In the genomic region with DNA sequence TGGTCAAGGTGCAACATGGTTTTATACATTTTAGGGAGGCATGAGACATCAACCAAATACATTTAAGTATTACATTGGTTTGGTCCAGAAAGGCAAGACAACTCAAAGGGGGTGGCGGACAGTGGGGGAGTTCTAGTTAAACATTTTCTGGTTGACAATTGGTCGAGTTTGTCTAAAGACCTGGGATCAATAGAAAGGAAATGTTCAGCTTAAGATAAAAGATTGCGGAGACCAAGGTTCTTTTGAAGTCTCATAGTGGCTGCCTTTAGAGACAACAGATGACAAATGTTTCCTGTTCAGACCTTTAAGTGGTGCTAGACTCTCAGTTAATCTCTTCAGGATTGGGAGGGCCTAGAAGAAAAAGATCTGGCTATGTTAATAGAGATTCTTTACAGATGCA, we compare ENCODE assay signal across 19 cellular contexts. TPM values are rescaled to one million over a fixed set of nuclear protein-coding genes. Genes with fewer than 3 reads are reported as not detected.
DNase-seq lines count a peak whose midpoint lies in the region; ATAC-seq and TF ChIP-seq lines count a peak whose summit lies in the region.
"Had no signal": no experiment of that assay in that cellular context is flagged by ENCODE, and none has a peak within 500 bp of the region (broad histone marks: within the 10 kb centered on the region; RNA-seq: fewer than 3 reads in every experiment).

No MANE protein-coding gene starts in this region.

- POLR2A ChIA-PET in CD4-positive, alpha-beta T cell (lab: Charles Lee): interaction anchor here (0.9 to 1.5 kb wide), 3 partner anchors 45 to 156 kb away, joined by 3 to 5 read pairs (median 3); a partner anchor contains a TSS

- CTCF ChIA-PET in CD4-positive, alpha-beta T cell (lab: Charles Lee): interaction anchor here (0.8 kb wide), 1 partner anchor 61 kb away, joined by 4 read pairs; no protein-coding TSS in a partner anchor

- no peak overlapping the region for H3K4me3 ChIP-seq in endodermal cell (ENCODE audit: low read length)
- no peak overlapping the region for H3K4me3 ChIP-seq in vagina
- H3K4me3 ChIP-seq: MG63, tibial artery had no signal

- H3K9me3 ChIP-seq in CD4-positive, alpha-beta T cell (ENCODE audit: control insufficient read depth, low read length): no peaks in the 10 kb centered on the region
- H3K9me3 ChIP-seq in T-helper 17 cell (ENCODE audit: control insufficient read depth, low read length, poor library complexity, severe bottlenecking) (no peaks in the 10 kb centered on the region), endodermal cell (ENCODE audit: control insufficient read depth, low read length) (peaks cover 45% of the 10 kb centered on the region), vagina (no peaks in the 10 kb centered on the region)
- H3K9me3 ChIP-seq: BE2C, MG63, tibial artery had no signal

- no peak overlapping the region for H3K27ac ChIP-seq in CD4-positive, alpha-beta T cell (ENCODE audit: low read depth, low read length)
- H3K27ac ChIP-seq in endodermal cell (ENCODE audit: low read depth, low read length): no peak overlapping the region
- no peak overlapping the region for H3K27ac ChIP-seq in vagina
- H3K27ac ChIP-seq: tibial artery had no signal

- no peaks in the 10 kb centered on the region for H3K9me3 Mint-ChIP-seq in CD4-positive, alpha-beta T cell
- H3K9me3 Mint-ChIP-seq in endodermal cell: peaks cover 44% of the 10 kb centered on the region
- H3K9me3 Mint-ChIP-seq: HFFc6; memory B cell; neural crest cell; stimulated activated memory B cell treated with anti-CD40 and anti-IgM and Interleukin-4, amounts not matched to agents 10 μg/mL and 1 μg/mL and 100 μg/mL, for 72 hours had no signal

- H3K9ac ChIP-seq in endodermal cell (ENCODE audit: extremely low read depth, low read length, poor library complexity, severe bottlenecking): no peak overlapping the region

- intact Hi-C loops in CD4-positive, alpha-beta T cell (cut with DNase I, micrococcal nuclease): loop anchor here (2.0 to 5.0 kb wide), 9 partner anchors 42 to 253 kb away; a partner anchor contains a TSS
- intact Hi-C loops in vagina (cut with DNase I): loop anchor here (10.0 kb wide), 1 partner anchor 630 kb away; a partner anchor contains a TSS

- in situ Hi-C loops in G401 (cut with HindIII; ENCODE audit: low sequenced_read_pairs): no loop called here

- 31 to 38% methylated on average over 2 to 3 of the region's 3 CpGs for WGBS in endodermal cell (ENCODE audit: insufficient coverage in 1 of 2, insufficient read length in 1 of 2), 2 experiments

- no peak for TF ChIP-seq POLR2A in vagina (IDR thresholded peaks at IDR 0.05)

- H3K27me3 Mint-ChIP-seq in CD4-positive, alpha-beta T cell: no peaks in the 10 kb centered on the region
- H3K27me3 Mint-ChIP-seq in T-helper 17 cell (no peaks in the 10 kb centered on the region), endodermal cell (ENCODE audit: insufficient read depth) (no peaks in the 10 kb centered on the region)
- H3K27me3 Mint-ChIP-seq: memory B cell; stimulated activated memory B cell treated with anti-CD40 and anti-IgM and Interleukin-4, amounts not matched to agents 10 μg/mL and 1 μg/mL and 100 μg/mL, for 72 hours had no signal

- no peaks in the 10 kb centered on the region for H3K27me3 ChIP-seq in CD4-positive, alpha-beta T cell (ENCODE audit: control insufficient read depth, insufficient read depth, low read length)
- H3K27me3 ChIP-seq in endodermal cell (ENCODE audit: control insufficient read depth, insufficient read depth, low read length, poor library complexity, severe bottlenecking): no peaks in the 10 kb centered on the region
- no peaks in the 10 kb centered on the region for H3K27me3 ChIP-seq in vagina
- H3K27me3 ChIP-seq: BE2C, tibial artery had no signal

- H3K4me3 Mint-ChIP-seq in CD4-positive, alpha-beta T cell: no peak overlapping the region
- H3K4me3 Mint-ChIP-seq in T-helper 17 cell: no peak overlapping the region
- H3K4me3 Mint-ChIP-seq in endodermal cell: no peak overlapping the region
- H3K4me3 Mint-ChIP-seq: HFFc6; memory B cell; neural crest cell; stimulated activated memory B cell treated with anti-CD40 and anti-IgM and Interleukin-4, amounts not matched to agents 10 μg/mL and 1 μg/mL and 100 μg/mL, for 72 hours had no signal

- H3K27ac Mint-ChIP-seq in CD4-positive, alpha-beta T cell: peak overlapping the region; percentile 69
- H3K27ac Mint-ChIP-seq in T-helper 17 cell (peak overlapping the region; percentile 27), endodermal cell (peak overlapping the region; percentile 72)
- H3K27ac Mint-ChIP-seq: HFFc6; memory B cell; stimulated activated memory B cell treated with anti-CD40 and anti-IgM and Interleukin-4, amounts not matched to agents 10 μg/mL and 1 μg/mL and 100 μg/mL, for 72 hours had no signal

- peak in 1 of 10 experiments; percentile 3 for DNase-seq in CD4-positive, alpha-beta T cell
- DNase-seq in G401 (ENCODE audit: low spot score): peak; percentile 39
- DNase-seq in T-helper 17 cell: no peak
- peak; percentile 71 for DNase-seq in endodermal cell
- no peak for DNase-seq in AML-193 (lab: John Stamatoyannopoulos, UW)
- no peak for DNase-seq in vagina (ENCODE audit: extremely low spot score in 2 of 2)
- DNase-seq in stimulated activated CD4-positive, alpha-beta T cell treated with anti-CD3 and anti-CD28 coated beads, Interleukin-15, amount 100 ng/mL, for 24 hours: no peak
- DNase-seq: activated CD4-positive, alpha-beta T cell treated with anti-CD3 and anti-CD28 coated beads for 1 hour; BE2C; effector memory CD4-positive, alpha-beta T cell; HFFc6; MG63; NCI-H146; stimulated activated CD4-positive, alpha-beta T cell treated with anti-CD3 and anti-CD28 coated beads, Interleukin-12 subunit alpha, Interleukin-12 subunit beta, amount 100 ng/mL, for 4 hours; tibial artery had no signal

- no peak for ATAC-seq in CD4-positive, alpha-beta T cell (ENCODE audit: poor library complexity)
- peak; percentile 36 for ATAC-seq in T-helper 17 cell
- ATAC-seq in SK-N-SH treated with all-trans-retinoic acid at 6 μM for 48 hours: no peak
- ATAC-seq: stimulated activated memory B cell treated with anti-CD40 and anti-IgM and Interleukin-4, amounts not matched to agents 10 μg/mL and 1 μg/mL and 100 μg/mL, for 72 hours had no signal

- H3K4me1 Mint-ChIP-seq in CD4-positive, alpha-beta T cell (ENCODE audit: low read depth): peaks cover 31% of the 10 kb centered on the region
- H3K4me1 Mint-ChIP-seq in T-helper 17 cell (peaks cover 13% of the 10 kb centered on the region), endodermal cell (peaks cover 27% of the 10 kb centered on the region)

- no peaks in the 10 kb centered on the region for H3K36me3 ChIP-seq in endodermal cell (ENCODE audit: control insufficient read depth, insufficient read depth, low read length)
- H3K36me3 ChIP-seq in vagina: no peaks in the 10 kb centered on the region
- H3K36me3 ChIP-seq: BE2C, MG63, tibial artery had no signal

- H3K4me1 ChIP-seq in endodermal cell (ENCODE audit: control insufficient read depth, insufficient read depth, low read length): no peaks in the 10 kb centered on the region
- H3K4me1 ChIP-seq in vagina: no peaks in the 10 kb centered on the region
- H3K4me1 ChIP-seq: BE2C, tibial artery had no signal

- H3K36me3 Mint-ChIP-seq in CD4-positive, alpha-beta T cell (ENCODE audit: low read depth): no peaks in the 10 kb centered on the region
- H3K36me3 Mint-ChIP-seq in T-helper 17 cell (ENCODE audit: low read depth) (peaks cover 2% of the 10 kb centered on the region), endodermal cell (ENCODE audit: low read depth) (peaks cover 18% of the 10 kb centered on the region)
- H3K36me3 Mint-ChIP-seq: memory B cell; stimulated activated memory B cell treated with anti-CD40 and anti-IgM and Interleukin-4, amounts not matched to agents 10 μg/mL and 1 μg/mL and 100 μg/mL, for 72 hours had no signal

- TF ChIP-seq CTCF in CD4-positive, alpha-beta T cell (IDR thresholded peaks at IDR 0.05): peak; percentile 36
- no peak for TF ChIP-seq CTCF in endodermal cell (conservative IDR thresholded peaks at IDR 0.05)
- no peak for TF ChIP-seq CTCF in vagina (IDR thresholded peaks at IDR 0.05)

TF ChIP-seq in SK-N-SH treated with all-trans-retinoic acid at 6 μM for 48 hours, 23 proteins besides CTCF, POLR2A, EP300 and RAD21:
- TF ChIP-seq TCF4 (CRISPR knock-in tag; IDR thresholded peaks at IDR 0.05; ENCODE audit: borderline replicate concordance) (no peak), ZNF70 (CRISPR knock-in tag; IDR thresholded peaks at IDR 0.05) (no peak), OSR1 (CRISPR knock-in tag; IDR thresholded peaks at IDR 0.05) (no peak)

RNA-seq across cellular contexts. Expression of a gene that starts 47.7 kb away (rescaled TPM):
- total RNA-seq in CD4-positive, alpha-beta T cell: 10 to 100 TPM; 37.6 to 43.6 TPM
- 2.3 and 2.6 TPM in 2 replicates for total RNA-seq in G401 (2014; rRNA removed; shearing (Covaris generic))
- total RNA-seq in T-helper 17 cell: 10 to 100 TPM; 28.7 to 35.6 TPM
- 10 to 100 TPM; 53.5 to 69.5 TPM for total RNA-seq in endodermal cell
- polyA plus RNA-seq in endodermal cell (2013, experiment 1 of 2): 6.8 TPM
- polyA plus RNA-seq in endodermal cell (2013, experiment 2 of 2): 5.8 TPM
- total RNA-seq in vagina: 13.3 TPM

Comparison
In these comparisons a context has a peak if more than half of its experiments do, and no peak if none do; other contexts are left out.
1. DNase-seq: peak in G401 (single experiment) and endodermal cell (single experiment); none in T-helper 17 cell (0 of 3), AML-193 (0 of 2), vagina (0 of 2) and stimulated activated CD4-positive, alpha-beta T cell treated with anti-CD3 and anti-CD28 coated beads, Interleukin-15, amount 100 ng/mL, for 24 hours (single experiment).
2. Peak in every context shown above with its lines, with median percentiles within 50 percentile points of each other: H3K27ac Mint-ChIP-seq.